Comparison of ENCODE assay signal across 8 cellular contexts in the genomic region with DNA sequence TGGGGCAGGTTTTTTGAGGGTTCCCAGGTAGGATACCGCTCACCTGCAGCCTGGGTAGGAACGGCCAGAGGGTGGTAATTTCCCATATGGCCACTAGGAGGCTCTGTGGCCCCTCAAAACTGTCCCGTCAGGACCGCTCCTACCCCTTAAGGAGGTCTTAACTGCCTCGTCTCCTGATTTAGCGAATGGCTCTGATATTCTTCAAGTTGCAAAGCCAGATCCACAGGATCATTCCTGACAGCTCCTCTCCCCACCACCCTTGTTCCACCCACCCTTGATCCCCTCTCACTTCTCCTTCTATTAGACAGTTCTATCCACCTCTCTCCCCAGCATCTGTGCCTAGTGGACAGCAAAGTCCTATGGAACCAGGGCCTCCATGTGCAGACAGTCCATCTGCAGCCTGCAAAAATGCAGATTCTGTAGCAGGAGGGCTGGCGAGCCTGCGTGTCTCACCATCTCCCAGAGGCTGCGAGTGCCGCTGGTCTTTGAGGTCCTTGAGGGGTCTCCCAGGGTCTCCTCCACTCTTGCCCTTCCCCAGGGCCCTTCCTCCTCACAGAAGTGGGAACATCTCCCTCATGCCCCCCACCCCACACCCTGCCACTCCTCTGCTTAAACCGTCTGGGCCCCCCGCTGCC. TPM values are rescaled to one million over a fixed set of nuclear protein-coding genes. Genes with fewer than 3 reads are reported as not detected.
DNase-seq lines count a peak whose midpoint lies in the region; ATAC-seq and TF ChIP-seq lines count a peak whose summit lies in the region.

No MANE protein-coding gene starts in this region.

- H3K9ac ChIP-seq in adipocyte (ENCODE audit: low read length), result no peak overlapping the region

- TF ChIP-seq CTCF in AG09309 (IDR thresholded peaks at IDR 0.05; ENCODE audit: control insufficient read depth, insufficient read depth, low read depth, low read length, missing control alignments), result peak; percentile 89

- no peaks in the 10 kb centered on the region for H3K4me1 ChIP-seq in adipocyte (ENCODE audit: control insufficient read depth, insufficient read depth, low read length)

- H3K27me3 ChIP-seq in adipocyte (replicated peaks; ENCODE audit: control insufficient read depth, insufficient read depth, low read length), result peaks cover under 1% of the 10 kb centered on the region

- intact Hi-C loops in left cardiac atrium (cut with DNase I), result loop anchor here (2.0 to 5.0 kb wide), 2 partner anchors 433 to 524 kb away; no protein-coding TSS in a partner anchor

- peak; percentile 65 for ATAC-seq in GM18517 (IDR thresholded peaks at IDR 0.05; ENCODE audit: unreplicated experiment)
- peak; percentile 72 to 80 for ATAC-seq in left cardiac atrium

- DNase-seq in AG09309 (ENCODE audit: low read depth) (no peak), HT1080 (ENCODE audit: low read depth) (peak; percentile 57), SK-N-DZ (ENCODE audit: low spot score) (peak; percentile 73), adipocyte (ENCODE audit: low read depth) (peak; percentile 71), left cardiac atrium (no peak), pulmonary artery endothelial cell (ENCODE audit: low read depth, low spot score) (peak; percentile 20), OCI-M2 (lab: John Stamatoyannopoulos, UW; ENCODE audit: unreplicated experiment) (no peak)

- H3K9me3 ChIP-seq in adipocyte (ENCODE audit: control insufficient read depth, low read length), result no peaks in the 10 kb centered on the region

- H3K4me3 ChIP-seq in AG09309 (ENCODE audit: control insufficient read depth, low read depth, low read length) (no peak overlapping the region), adipocyte (ENCODE audit: low read length) (no peak overlapping the region)

- H3K36me3 ChIP-seq in adipocyte (ENCODE audit: control insufficient read depth, insufficient read depth, low read length, severe bottlenecking), result peaks cover 43% of the 10 kb centered on the region

RNA-seq across cellular contexts. Expression of a gene that starts 34.3 kb away (rescaled TPM):
- not detected in 2 replicates for total RNA-seq in HT1080 (2014; rRNA removed; shearing (Covaris generic))
- polyA plus RNA-seq in HT1080 (2015; cell fraction: cytosol; rRNA removed), result not detected in 2 replicates
- not detected in 2 replicates for polyA plus RNA-seq in HT1080 (2015; cell fraction: nucleus; rRNA removed)
- polyA plus RNA-seq in SK-N-DZ (2014; cell fraction: cytosol; rRNA removed), result not detected in 2 replicates
- not detected in 2 replicates for polyA plus RNA-seq in SK-N-DZ (2014; cell fraction: nucleus; rRNA removed)
- total RNA-seq in left cardiac atrium (under 1 TPM in 1 of 2 donors, not detected in 1; 0.47 TPM), pulmonary artery endothelial cell (not detected in 2 replicates)

RNA-seq across cellular contexts. Expression of a gene that starts 55.3 kb away (rescaled TPM):
- 6.3 and 7.9 TPM in 2 replicates for total RNA-seq in HT1080 (2014; rRNA removed; shearing (Covaris generic))
- 28.7 and 32.4 TPM in 2 replicates for polyA plus RNA-seq in HT1080 (2015; cell fraction: cytosol; rRNA removed)
- 20.0 and 24.3 TPM in 2 replicates for polyA plus RNA-seq in HT1080 (2015; cell fraction: nucleus; rRNA removed)
- polyA plus RNA-seq in SK-N-DZ (2014; cell fraction: cytosol; rRNA removed), result 3.4 and 3.7 TPM in 2 replicates
- 3.1 and 6.3 TPM in 2 replicates for polyA plus RNA-seq in SK-N-DZ (2014; cell fraction: nucleus; rRNA removed)
- total RNA-seq in left cardiac atrium, result 10 to 100 TPM; 28.3 to 60.3 TPM
- 3.7 and 4.7 TPM in 2 replicates for total RNA-seq in pulmonary artery endothelial cell

Comparison
In these comparisons a context has a peak if more than half of its experiments do, and no peak if none do; other contexts are left out.
1. DNase-seq: peak in HT1080 (single experiment), SK-N-DZ (single experiment), adipocyte (single experiment) and pulmonary artery endothelial cell (single experiment); none in AG09309 (single experiment), left cardiac atrium (single experiment) and OCI-M2 (single experiment).